8 cellular contexts compared by ENCODE assay signal in the genomic region with DNA sequence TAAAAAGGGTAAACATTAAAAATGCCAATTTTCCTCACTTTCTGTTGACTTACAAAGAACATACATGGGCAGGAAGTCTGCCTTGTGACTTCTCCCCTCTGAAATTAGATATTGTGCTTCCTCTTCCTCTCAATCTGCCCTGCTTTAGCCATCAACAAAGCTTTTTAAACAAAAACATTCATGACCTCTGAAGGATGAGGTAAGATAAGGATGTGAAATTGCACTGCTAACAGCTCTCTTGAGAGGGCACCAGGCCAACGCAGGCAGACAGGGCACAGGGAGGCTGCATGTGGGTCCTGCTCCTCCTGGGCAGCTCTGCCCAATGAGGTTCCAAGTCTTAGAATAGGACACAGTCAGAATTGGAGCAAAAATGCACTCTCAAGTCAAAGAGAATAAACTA.
A peak's percentile ranks its signal among the peaks of the same experiment; 100 is the strongest.
DNase-seq lines count a peak whose midpoint lies in the region; ATAC-seq and TF ChIP-seq lines count a peak whose summit lies in the region.

No MANE protein-coding gene starts in this region.

- H3K27ac ChIP-seq in thyroid gland = peak overlapping the region in 2 of 3 donors; percentile 19 to 67
- no peak overlapping the region for H3K27ac ChIP-seq in WERI-Rb-1

- H3K36me3 Mint-ChIP-seq in activated CD8-positive, alpha-beta T cell treated with anti-CD3 and anti-CD28 coated beads, Interleukin-2, amount 10 ng/mL, durations not matched to agents 7 days and 5 days (ENCODE audit: low read depth) = peaks cover 40% of the 10 kb centered on the region
- H3K36me3 Mint-ChIP-seq in immature natural killer cell = peaks cover 11 to 23% (median 21%) of the 10 kb centered on the region in 3 donors

- 25 to 38% methylated on average over 1 of the region's 1 CpG for WGBS in thyroid gland, 2 donors

- H3K9me3 Mint-ChIP-seq in activated CD8-positive, alpha-beta T cell treated with anti-CD3 and anti-CD28 coated beads, Interleukin-2, amount 10 ng/mL, durations not matched to agents 7 days and 5 days (ENCODE audit: insufficient read depth) = no peaks in the 10 kb centered on the region
- H3K9me3 Mint-ChIP-seq in immature natural killer cell = no peaks in the 10 kb centered on the region

- H3K27me3 ChIP-seq in thyroid gland = no peaks in the 10 kb centered on the region
- no peaks in the 10 kb centered on the region for H3K27me3 ChIP-seq in WERI-Rb-1 (ENCODE audit: insufficient read depth, low read depth, severe bottlenecking)

- H3K27ac Mint-ChIP-seq in activated CD8-positive, alpha-beta T cell treated with anti-CD3 and anti-CD28 coated beads, Interleukin-2, amount 10 ng/mL, durations not matched to agents 7 days and 5 days = peak overlapping the region; percentile 90
- H3K27ac Mint-ChIP-seq in immature natural killer cell = peak overlapping the region; percentile 34 to 81 (median 59)

- TF ChIP-seq POLR2A in thyroid gland (IDR thresholded peaks at IDR 0.05) (no peak), erythroblast (IDR thresholded peaks at IDR 0.05; ENCODE audit: low read length) (no peak)

- H3K4me1 Mint-ChIP-seq in activated CD8-positive, alpha-beta T cell treated with anti-CD3 and anti-CD28 coated beads, Interleukin-2, amount 10 ng/mL, durations not matched to agents 7 days and 5 days (ENCODE audit: low read depth) = peaks cover 18% of the 10 kb centered on the region
- H3K4me1 Mint-ChIP-seq in immature natural killer cell = peaks cover 4 to 6% of the 10 kb centered on the region in 2 donors

- H3K9me3 ChIP-seq in thyroid gland (no peaks in the 10 kb centered on the region), WERI-Rb-1 (ENCODE audit: severe bottlenecking) (no peaks in the 10 kb centered on the region)

- no peak overlapping the region for H3K4me3 Mint-ChIP-seq in activated CD8-positive, alpha-beta T cell treated with anti-CD3 and anti-CD28 coated beads, Interleukin-2, amount 10 ng/mL, durations not matched to agents 7 days and 5 days
- no peak overlapping the region for H3K4me3 Mint-ChIP-seq in immature natural killer cell

- CTCF ChIA-PET in GM10248 (lab: Yijun Ruan, JAX) = interaction anchor here (0.9 to 1.3 kb wide), 3 partner anchors 8 to 47 kb away, joined by 3 read pairs; no protein-coding TSS in a partner anchor
- CTCF ChIA-PET in activated CD8-positive, alpha-beta T cell treated with anti-CD3 and anti-CD28 coated beads, Interleukin-2, amount 10 ng/mL, durations not matched to agents 7 days and 5 days (lab: Charles Lee) = interaction anchor here (0.6 to 2.3 kb wide), 5 partner anchors 12 to 184 kb away, joined by 3 to 9 read pairs (median 4); no protein-coding TSS in a partner anchor

- no peak overlapping the region for H3K4me3 ChIP-seq in Jurkat, Clone E6-1 (ENCODE audit: low read length)
- no peak overlapping the region for H3K4me3 ChIP-seq in thyroid gland (replicated peaks in 1 of 3)
- H3K4me3 ChIP-seq in WERI-Rb-1 (ENCODE audit: low read depth, low read length) = no peak overlapping the region

- POLR2A ChIA-PET in GM10248 (lab: Yijun Ruan, JAX) = no interaction called here
- POLR2A ChIA-PET in activated CD8-positive, alpha-beta T cell treated with anti-CD3 and anti-CD28 coated beads, Interleukin-2, amount 10 ng/mL, durations not matched to agents 7 days and 5 days (lab: Charles Lee) = interaction anchor here (0.7 to 1.0 kb wide), 3 partner anchors 62 to 136 kb away, joined by 3 to 4 read pairs (median 4); partner anchors contain the start of genes DEGS1 and NVL

- H3K4me1 ChIP-seq in thyroid gland = no peaks in the 10 kb centered on the region

- ATAC-seq in activated CD8-positive, alpha-beta T cell treated with anti-CD3 and anti-CD28 coated beads, Interleukin-2, amount 10 ng/mL, durations not matched to agents 7 days and 5 days = peak; percentile 80

- no peak for TF ChIP-seq CTCF in GM10248 (IDR thresholded peaks at IDR 0.05; ENCODE audit: control extremely low read depth, extremely low read depth, low read depth, missing control alignments)
- TF ChIP-seq CTCF in thyroid gland (IDR thresholded peaks at IDR 0.05) = no peak
- TF ChIP-seq CTCF in WERI-Rb-1 (IDR thresholded peaks at IDR 0.05; ENCODE audit: low read depth, low read length) = no peak

- intact Hi-C loops in thyroid gland (cut with DNase I) = no loop called here

- peaks cover 0 to 16% of the 10 kb centered on the region in 2 donors for H3K36me3 ChIP-seq in thyroid gland
- no peaks in the 10 kb centered on the region for H3K36me3 ChIP-seq in WERI-Rb-1

- no peaks in the 10 kb centered on the region for H3K27me3 Mint-ChIP-seq in activated CD8-positive, alpha-beta T cell treated with anti-CD3 and anti-CD28 coated beads, Interleukin-2, amount 10 ng/mL, durations not matched to agents 7 days and 5 days (ENCODE audit: low read depth)
- no peaks in the 10 kb centered on the region for H3K27me3 Mint-ChIP-seq in immature natural killer cell (ENCODE audit: low read depth in 3 of 3)

- peak; percentile 26 for DNase-seq in GM10248 (ENCODE audit: extremely low spot score)
- DNase-seq in Jurkat, Clone E6-1 (ENCODE audit: low read depth, low spot score) = peak; percentile 76
- peak; percentile 53 for DNase-seq in activated CD8-positive, alpha-beta T cell treated with anti-CD3 and anti-CD28 coated beads, Interleukin-2, amount 10 ng/mL, durations not matched to agents 7 days and 5 days
- DNase-seq in immature natural killer cell = no peak
- peak; percentile 38 to 52 for DNase-seq in thyroid gland
- DNase-seq in WERI-Rb-1 = no peak
- no peak for DNase-seq in NCI-H510A treated with DMSO at 0.1 percent for 48 hours (lab: John Stamatoyannopoulos, UW)
- DNase-seq in erythroblast (lab: John Stamatoyannopoulos, UW) = no peak

Comparison
In these comparisons a context has a peak if more than half of its experiments do, and no peak if none do; other contexts are left out.
1. DNase-seq: peak in GM10248 (single experiment), Jurkat, Clone E6-1 (single experiment), activated CD8-positive, alpha-beta T cell treated with anti-CD3 and anti-CD28 coated beads, Interleukin-2, amount 10 ng/mL, durations not matched to agents 7 days and 5 days (single experiment) and thyroid gland (2 of 2); none in immature natural killer cell (0 of 3), WERI-Rb-1 (single experiment), NCI-H510A treated with DMSO at 0.1 percent for 48 hours (single experiment) and erythroblast (0 of 2).